20 cellular contexts compared by ENCODE assay signal in the genomic region with DNA sequence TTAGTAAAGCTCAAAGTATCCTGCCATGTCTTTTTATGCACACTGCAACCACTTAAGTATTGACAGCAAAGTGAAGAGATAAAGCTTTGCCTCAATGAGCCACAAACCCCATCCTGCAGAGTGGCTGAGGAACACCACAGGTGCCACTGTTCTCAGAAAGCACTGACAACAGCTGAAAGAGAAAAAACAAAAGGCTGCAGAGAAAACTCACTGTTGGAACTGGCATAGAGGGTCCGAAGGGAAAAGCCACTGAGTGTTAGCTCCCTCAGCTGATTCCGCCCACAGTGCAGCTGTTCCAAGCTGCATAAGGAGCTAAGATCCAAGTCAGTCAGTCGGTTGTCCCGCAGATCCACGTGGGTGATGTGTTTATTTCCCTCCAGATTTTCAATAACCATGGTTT. TPM values are rescaled to one million over a fixed set of nuclear protein-coding genes. Genes with fewer than 3 reads are reported as not detected.
"Had no signal": no experiment of that assay in that cellular context is flagged by ENCODE, and none has a peak within 500 bp of the region (broad histone marks: within the 10 kb centered on the region; RNA-seq: fewer than 3 reads in every experiment).

No MANE protein-coding gene starts in this region.

- H3K9me3 Mint-ChIP-seq: dendritic cell treated with granulocyte-macrophage colony-stimulating factor and Interleukin-4, amounts not matched to agents 40 ng/mL and 50 ng/mL, for 4 days; naive B cell had no signal

- H3K27ac Mint-ChIP-seq: dendritic cell treated with granulocyte-macrophage colony-stimulating factor and Interleukin-4, amounts not matched to agents 40 ng/mL and 50 ng/mL, for 4 days had no signal

- H3K27me3 Mint-ChIP-seq: dendritic cell treated with granulocyte-macrophage colony-stimulating factor and Interleukin-4, amounts not matched to agents 40 ng/mL and 50 ng/mL, for 4 days; naive B cell had no signal

- DNase-seq: activated effector memory CD4-positive, alpha-beta T cell treated with Interleukin-2 at 50 U/mL for 16 hours; activated naive CD4-positive, alpha-beta T cell treated with anti-CD3 and anti-CD28 coated beads, Interleukin-2, amount 50 U/mL, for 16 hours; activated T-cell treated with anti-CD3 and anti-CD28 coated beads, Interleukin-2, amount 50 U/mL, for 48 hours; adrenal gland; effector memory CD4-positive, alpha-beta T cell; esophagus squamous epithelium; heart right ventricle; kidney glomerular epithelial cell; left ventricle myocardium inferior; mammary epithelial cell; naive B cell; sigmoid colon; stimulated activated CD8-positive, alpha-beta memory T cell treated with anti-CD3 and anti-CD28 coated beads, Interleukin-4, amount 100 ng/mL, for 48 hours; stimulated activated naive CD4-positive, alpha-beta T cell treated with Interleukin-2 at 50 U/mL for 16 hours; transverse colon; uterus had no signal

- H3K4me3 ChIP-seq: adrenal gland, esophagus squamous epithelium, heart right ventricle, left ventricle myocardium inferior, sigmoid colon, suprapubic skin, transverse colon, uterus had no signal

- H3K4me1 Mint-ChIP-seq: naive B cell had no signal

- H3K4me3 Mint-ChIP-seq: dendritic cell treated with granulocyte-macrophage colony-stimulating factor and Interleukin-4, amounts not matched to agents 40 ng/mL and 50 ng/mL, for 4 days; naive B cell had no signal

- ATAC-seq: activated CD4-positive, CD25-positive, alpha-beta regulatory T cell treated with anti-CD3 and anti-CD28 coated beads, Interleukin-2, amount 50 U/mL, for 24 hours; heart right ventricle had no signal

RNA-seq across cellular contexts. Expression of a gene that starts 50.3 kb away (rescaled TPM):
- total RNA-seq: heart right ventricle; left ventricle myocardium inferior; sigmoid colon; T-helper 1 cell treated with Interleukin-12 subunit alpha and Interleukin-12 subunit beta and Interleukin-4 antibody, amounts not matched to agents 30 ng/mL and 1 ng/mL, for 36 hours had no signal
